10 cellular contexts compared by ENCODE assay signal in genomic region chr13:40518481-40518882, GRCh38.
DNase-seq lines count a peak whose midpoint lies in the region; ATAC-seq and TF ChIP-seq lines count a peak whose summit lies in the region.
"Had no signal": no experiment of that assay in that cellular context is flagged by ENCODE, and none has a peak within 500 bp of the region (broad histone marks: within the 10 kb centered on the region; RNA-seq: fewer than 3 reads in every experiment).

No MANE protein-coding gene starts in this region.

- H3K27ac Mint-ChIP-seq in Calu3 (ENCODE audit: unreplicated experiment) (peak overlapping the region; percentile 50), naive B cell (peak overlapping the region in 4 of 6 donors; percentile 19 to 65 (median 52))
- peak overlapping the region; percentile 41 for H3K27ac Mint-ChIP-seq in activated CD8-positive, alpha-beta T cell treated with anti-CD3 and anti-CD28 coated beads, Interleukin-2, amount 10 ng/mL, durations not matched to agents 7 days and 5 days

- WGBS in adrenal gland, 4 donors = 76 to 85% (median 82%) methylated on average over 3 to 4 of the region's 4 CpGs

- no TSS peak for BruUV-seq in Calu3 (replicated peaks; lab: Mats Ljungman, UMichigan)

- H4K20me1 ChIP-seq in Karpas-422 (ENCODE audit: insufficient read depth, low read depth, low read length) = no peaks in the 10 kb centered on the region

- H3K9ac ChIP-seq in Karpas-422 (ENCODE audit: low read length) = no peak overlapping the region

- CTCF ChIA-PET in Calu3 (lab: Charles Lee) = no interaction called here
- CTCF ChIA-PET in activated CD8-positive, alpha-beta T cell treated with anti-CD3 and anti-CD28 coated beads, Interleukin-2, amount 10 ng/mL, durations not matched to agents 7 days and 5 days (lab: Charles Lee) = interaction anchor here (0.6 to 1.6 kb wide), 4 partner anchors 10 to 28 kb away, joined by 3 to 6 read pairs (median 3); no protein-coding TSS in a partner anchor

- H3K27me3 Mint-ChIP-seq in Calu3 (ENCODE audit: unreplicated experiment) = no peaks in the 10 kb centered on the region
- no peaks in the 10 kb centered on the region for H3K27me3 Mint-ChIP-seq in activated CD8-positive, alpha-beta T cell treated with anti-CD3 and anti-CD28 coated beads, Interleukin-2, amount 10 ng/mL, durations not matched to agents 7 days and 5 days (ENCODE audit: low read depth)
- H3K27me3 Mint-ChIP-seq in naive B cell = no peaks in the 10 kb centered on the region

- TF ChIP-seq POLR2A in adrenal gland (IDR thresholded peaks at IDR 0.05) = no peak

- H3K4me1 Mint-ChIP-seq in Calu3 (ENCODE audit: low read depth, unreplicated experiment) (peaks cover 12% of the 10 kb centered on the region), naive B cell (peaks cover 24 to 51% (median 36%) of the 10 kb centered on the region in 3 donors)
- H3K4me1 Mint-ChIP-seq in activated CD8-positive, alpha-beta T cell treated with anti-CD3 and anti-CD28 coated beads, Interleukin-2, amount 10 ng/mL, durations not matched to agents 7 days and 5 days (ENCODE audit: low read depth) = peaks cover 27% of the 10 kb centered on the region

- H3K79me2 ChIP-seq in Karpas-422 (ENCODE audit: low read length) = no peaks in the 10 kb centered on the region

- H3K36me3 Mint-ChIP-seq in Calu3 (ENCODE audit: insufficient read depth, unreplicated experiment) = no peaks in the 10 kb centered on the region
- peaks cover 3% of the 10 kb centered on the region for H3K36me3 Mint-ChIP-seq in activated CD8-positive, alpha-beta T cell treated with anti-CD3 and anti-CD28 coated beads, Interleukin-2, amount 10 ng/mL, durations not matched to agents 7 days and 5 days (ENCODE audit: low read depth)
- H3K36me3 Mint-ChIP-seq in naive B cell = peaks cover 0 to 7% of the 10 kb centered on the region in 2 donors

- no peak overlapping the region for H3K4me2 ChIP-seq in Karpas-422 (ENCODE audit: low read depth, low read length, poor library complexity, severe bottlenecking)

- no peak overlapping the region for H3K4me3 Mint-ChIP-seq in Calu3 (ENCODE audit: low read depth, unreplicated experiment)
- H3K4me3 Mint-ChIP-seq in activated CD8-positive, alpha-beta T cell treated with anti-CD3 and anti-CD28 coated beads, Interleukin-2, amount 10 ng/mL, durations not matched to agents 7 days and 5 days = no peak overlapping the region
- H3K4me3 Mint-ChIP-seq in naive B cell = no peak overlapping the region

- H3K4me1 ChIP-seq in Karpas-422 (ENCODE audit: low read length) (peaks cover 21% of the 10 kb centered on the region), adrenal gland (replicated peaks in 1 of 2) (peaks cover 0 to 3% of the 10 kb centered on the region in 2 donors)

- ATAC-seq in HG02678 (IDR thresholded peaks at IDR 0.05; ENCODE audit: unreplicated experiment) = peak; percentile 33
- no peak for ATAC-seq in activated CD8-positive, alpha-beta T cell treated with anti-CD3 and anti-CD28 coated beads, Interleukin-2, amount 10 ng/mL, durations not matched to agents 7 days and 5 days
- no peak for ATAC-seq in naive B cell (ENCODE audit: low read depth in 2 of 2)

- POLR2A ChIA-PET in activated CD8-positive, alpha-beta T cell treated with anti-CD3 and anti-CD28 coated beads, Interleukin-2, amount 10 ng/mL, durations not matched to agents 7 days and 5 days (lab: Charles Lee) = interaction anchor here (1.0 kb wide), 2 partner anchors 24 to 147 kb away, joined by 3 read pairs; no protein-coding TSS in a partner anchor

- peak; percentile 48 for DNase-seq in Calu3
- DNase-seq in activated CD8-positive, alpha-beta T cell treated with anti-CD3 and anti-CD28 coated beads, Interleukin-2, amount 10 ng/mL, durations not matched to agents 7 days and 5 days = peak; percentile 39
- DNase-seq in naive B cell = no peak
- no peak for DNase-seq in AG08396 (ENCODE audit: low spot score)
- no peak for DNase-seq in Karpas-422
- DNase-seq in H4 (ENCODE audit: low spot score) = no peak
- DNase-seq in adrenal gland = no peak
- DNase-seq: nucleus accumbens had no signal

- no peaks in the 10 kb centered on the region for H3K9me2 ChIP-seq in Karpas-422 (replicated peaks; ENCODE audit: insufficient read depth, low read length)

- H3K27ac ChIP-seq in Karpas-422 (ENCODE audit: low read length) (no peak overlapping the region), adrenal gland (no peak overlapping the region)
- H3K27ac ChIP-seq: HL-60 had no signal

- H2AFZ ChIP-seq in Karpas-422 (ENCODE audit: low read length) = no peak overlapping the region

- H3K9me3 Mint-ChIP-seq in Calu3 (ENCODE audit: low read depth, unreplicated experiment) (no peaks in the 10 kb centered on the region), naive B cell (no peaks in the 10 kb centered on the region)
- H3K9me3 Mint-ChIP-seq in activated CD8-positive, alpha-beta T cell treated with anti-CD3 and anti-CD28 coated beads, Interleukin-2, amount 10 ng/mL, durations not matched to agents 7 days and 5 days (ENCODE audit: insufficient read depth) = no peaks in the 10 kb centered on the region

- TF ChIP-seq CTCF in Calu3 (IDR thresholded peaks at IDR 0.05; ENCODE audit: unreplicated experiment) = no peak
- no peak for TF ChIP-seq CTCF in adrenal gland (IDR thresholded peaks at IDR 0.05)

- intact Hi-C loops in Calu3 (cut with micrococcal nuclease; ENCODE audit: unreplicated experiment) (no loop called here), adrenal gland (cut with DNase I) (no loop called here)

- H3K36me3 ChIP-seq in Karpas-422 (ENCODE audit: insufficient read depth, low read length) = no peaks in the 10 kb centered on the region
- H3K36me3 ChIP-seq in adrenal gland (replicated peaks in 1 of 2) = no peaks in the 10 kb centered on the region

- H3K9me3 ChIP-seq in Karpas-422 (ENCODE audit: low read length) = no peaks in the 10 kb centered on the region
- no peaks in the 10 kb centered on the region for H3K9me3 ChIP-seq in adrenal gland (replicated peaks in 1 of 3)

- H3K27me3 ChIP-seq in Karpas-422 (ENCODE audit: low read length) (no peaks in the 10 kb centered on the region), adrenal gland (no peaks in the 10 kb centered on the region)

- H3K4me3 ChIP-seq in Karpas-422 (ENCODE audit: low read length) = no peak overlapping the region
- H3K4me3 ChIP-seq in adrenal gland = no peak overlapping the region

Comparison
In these comparisons a context has a peak if more than half of its experiments do, and no peak if none do; other contexts are left out.
1. DNase-seq: peak in Calu3 (single experiment) and activated CD8-positive, alpha-beta T cell treated with anti-CD3 and anti-CD28 coated beads, Interleukin-2, amount 10 ng/mL, durations not matched to agents 7 days and 5 days (single experiment); none in naive B cell (single experiment), AG08396 (single experiment), Karpas-422 (single experiment), H4 (single experiment) and adrenal gland (0 of 7).
2. Peak in every context shown above with its lines, with median percentiles within 50 percentile points of each other: H3K27ac Mint-ChIP-seq.